ENCODE assay signal across 8 cellular contexts in the genomic region with DNA sequence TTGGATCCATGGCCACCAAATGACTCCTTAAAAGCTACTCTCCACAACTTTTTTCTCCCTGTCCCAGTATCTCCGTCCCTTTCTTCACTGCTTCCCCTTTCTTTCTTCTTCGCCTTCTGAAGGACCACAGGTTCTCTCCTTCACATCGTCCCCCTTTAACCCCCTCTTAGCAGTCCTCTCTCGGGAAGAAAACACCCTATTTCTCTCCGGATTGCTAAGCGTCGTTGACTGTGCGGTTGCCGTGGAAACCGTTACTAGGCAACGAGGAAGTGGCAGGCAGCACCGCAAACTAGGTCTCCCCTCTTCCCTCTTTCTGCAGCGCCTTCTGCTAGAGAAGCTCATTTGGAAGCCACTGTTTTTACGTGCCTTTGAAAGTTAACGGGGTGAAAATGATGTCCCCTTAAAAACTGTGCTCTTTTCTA. TPM values are rescaled to one million over a fixed set of nuclear protein-coding genes. Genes with fewer than 3 reads are reported as not detected.
DNase-seq lines count a peak whose midpoint lies in the region; ATAC-seq and TF ChIP-seq lines count a peak whose summit lies in the region.

A gene with protein sequence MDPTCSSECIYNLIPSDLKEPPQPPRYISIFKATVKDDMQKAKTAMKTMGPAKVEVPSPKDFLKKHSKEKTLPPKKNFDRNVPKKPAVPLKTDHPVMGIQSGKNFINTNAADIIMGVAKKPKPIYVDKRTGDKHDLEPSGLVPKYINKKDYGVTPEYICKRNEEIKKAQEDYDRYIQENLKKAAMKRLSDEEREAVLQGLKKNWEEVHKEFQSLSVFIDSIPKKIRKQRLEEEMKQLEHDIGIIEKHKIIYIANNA (minus strand): TSS at position 232 of the 422 bp plus-strand sequence. CDS start 222 bp downstream, at position 10.

- H3K79me2 ChIP-seq in smooth muscle cell (ENCODE audit: low read depth), result peaks cover 8% of the 10 kb centered on the region

- H3K27ac ChIP-seq in AG04450 (ENCODE audit: low read depth, low read length) (peak within 1 kb of the TSS; percentile 94), caudate nucleus (ENCODE audit: low read depth, low read length) (peak within 1 kb of the TSS; percentile 91), smooth muscle cell (ENCODE audit: low read depth) (peak within 1 kb of the TSS; percentile 78)

- H3K9me3 ChIP-seq in AG04450 (ENCODE audit: control insufficient read depth, insufficient read depth, low read length) (no peaks in the 10 kb centered on the region), smooth muscle cell (replicated peaks; ENCODE audit: low read depth) (no peaks in the 10 kb centered on the region)

- POLR2A ChIA-PET in AG04450 (lab: Yijun Ruan, JAX), result interaction anchor here (0.6 to 1.0 kb wide), 2 partner anchors 60 to 293 kb away, joined by 3 to 7 read pairs; no protein-coding TSS in a partner anchor

- peak within 1 kb of the TSS; percentile 62 for H3K9ac ChIP-seq in smooth muscle cell (ENCODE audit: low read depth)

- H3F3A ChIP-seq in smooth muscle cell (ENCODE audit: low read depth), result peaks cover 7% of the 10 kb centered on the region

- peak; percentile 53 for ATAC-seq in GM19025 (IDR thresholded peaks at IDR 0.05; ENCODE audit: low read depth, unreplicated experiment)
- peak; percentile 66 for ATAC-seq in HG03280 (IDR thresholded peaks at IDR 0.05; ENCODE audit: unreplicated experiment)

- peaks cover 10% of the 10 kb centered on the region for H3K4me1 ChIP-seq in smooth muscle cell (ENCODE audit: low read depth)

- TF ChIP-seq CTCF in AG04450 (IDR thresholded peaks at IDR 0.05; ENCODE audit: low read depth, low read length) (no peak), smooth muscle cell (IDR thresholded peaks at IDR 0.05; ENCODE audit: borderline replicate concordance, insufficient read depth, poor library complexity, severe bottlenecking) (no peak)

- CTCF ChIA-PET in AG04450 (lab: Charles Lee), result interaction anchor here (0.6 to 1.3 kb wide), 3 partner anchors 65 to 1110 kb away, joined by 3 to 6 read pairs (median 4); no protein-coding TSS in a partner anchor

- H3K27me3 ChIP-seq in AG04450 (ENCODE audit: control insufficient read depth, insufficient read depth, low read length), result no peaks in the 10 kb centered on the region
- H3K27me3 ChIP-seq in smooth muscle cell (ENCODE audit: low read depth), result no peaks in the 10 kb centered on the region

- peak; percentile 82 for DNase-seq in AG04450 (ENCODE audit: low read depth, low spot score)
- DNase-seq in NCI-H226, result peak; percentile 80
- peak; percentile 80 to 86 (median 86) for DNase-seq in activated CD4-positive, CD25-positive, alpha-beta regulatory T cell (lab: John Stamatoyannopoulos, UW)
- DNase-seq in caudate nucleus (lab: John Stamatoyannopoulos, UW), result peak; percentile 24 to 97 (median 87)
- peak; percentile 92 for DNase-seq in inferior parietal cortex (ENCODE audit: extremely low spot score)
- peak; percentile 82 for DNase-seq in smooth muscle cell (lab: John Stamatoyannopoulos, UW; ENCODE audit: unreplicated experiment)

- H3K36me3 ChIP-seq in smooth muscle cell (ENCODE audit: low read depth), result no peaks in the 10 kb centered on the region

- peak within 1 kb of the TSS; percentile 89 for H3K4me3 ChIP-seq in AG04450 (ENCODE audit: low read depth, low read length)
- peak within 1 kb of the TSS; percentile 60 for H3K4me3 ChIP-seq in smooth muscle cell

- 1% methylated on average over 15 of the region's 15 CpGs for WGBS in smooth muscle cell (ENCODE audit: low lambda C conversion rate)

- no peaks in the 10 kb centered on the region for H4K20me1 ChIP-seq in smooth muscle cell (ENCODE audit: low read depth)

- peak within 1 kb of the TSS; percentile 99 for H2AFZ ChIP-seq in smooth muscle cell (ENCODE audit: low read depth)

- peak within 1 kb of the TSS; percentile 88 for H3K4me2 ChIP-seq in smooth muscle cell

RNA-seq across cellular contexts. Expression of the gene that starts here (rescaled TPM):
- 0.11 TPM in 1 of 2 replicates, not detected in the other for polyA plus RNA-seq in AG04450 (2011; rRNA removed)
- 0.23 TPM in 1 of 2 replicates, not detected in the other for polyA minus RNA-seq in AG04450 (2011; rRNA and poly(A)+ RNA removed)
- total RNA-seq in smooth muscle cell, result 0.09 and 0.58 TPM in 2 replicates
- polyA plus RNA-seq in smooth muscle cell, result 0.39 TPM in 1 of 2 replicates, not detected in the other

Comparison
In these comparisons a context has a peak if more than half of its experiments do, and no peak if none do; other contexts are left out.
1. Peak in every context shown above with its lines: DNase-seq, ATAC-seq, H3K4me3 ChIP-seq and H3K27ac ChIP-seq.
2. Peak in DNase-seq, H3K4me3 ChIP-seq and H3K27ac ChIP-seq in AG04450; RNA of the gene not detected or under 1 TPM.
3. Peak in DNase-seq, H3K4me3 ChIP-seq, H3K27ac ChIP-seq, H3K9ac ChIP-seq and H3K4me2 ChIP-seq in smooth muscle cell; RNA of the gene not detected or under 1 TPM.